Comparison of ENCODE assay signal across 1 cellular context in genomic region chr18:31860488-31860887, GRCh38.
TF ChIP-seq lines count a peak whose summit lies in the region.

No MANE protein-coding gene starts in this region.

TF ChIP-seq in K562, 482 proteins besides CTCF, POLR2A, EP300 and RAD21 (continued from another document):
- TF ChIP-seq PBX2 (CRISPR knock-in tag; IDR thresholded peaks at IDR 0.05; ENCODE audit: low read depth) (no peak), PBX2 (tag; conservative IDR thresholded peaks at IDR 0.05; ENCODE audit: low read depth) (peak; percentile 64), POLR2H (tag; IDR thresholded peaks at IDR 0.05; ENCODE audit: low read depth) (peak; percentile 50; the same call in 1 of the 2 replicates)
